ENCODE assay signal across 1 cellular context in the genomic region with DNA sequence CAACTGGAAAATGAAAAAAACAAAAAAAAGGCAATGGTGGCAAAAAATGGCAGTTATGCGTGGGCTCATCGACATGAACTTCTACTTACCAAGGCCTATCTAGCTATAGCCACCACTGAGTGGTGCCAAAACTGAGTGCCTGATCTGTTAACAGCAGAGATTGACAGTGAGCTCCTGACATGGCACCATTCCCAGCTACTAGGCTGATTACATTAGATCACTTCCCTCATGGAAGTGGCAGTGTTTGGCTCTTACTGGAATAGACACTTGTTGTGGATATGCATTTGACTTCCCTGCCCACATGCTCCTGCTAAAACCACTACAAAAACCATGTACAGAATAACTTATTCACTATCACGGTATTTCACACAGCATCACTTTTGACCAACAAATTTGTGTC.
TF ChIP-seq lines count a peak whose summit lies in the region.

No MANE protein-coding gene starts in this region.

TF ChIP-seq in H1, 55 proteins besides CTCF, POLR2A, EP300 and RAD21:
- TF ChIP-seq FOSL1 (IDR thresholded peaks at IDR 0.05; ENCODE audit: insufficient read depth, low read depth, low read length) (no peak), EGR1 (IDR thresholded peaks at IDR 0.05; ENCODE audit: borderline replicate concordance, low read depth, low read length) (no peak), SP2 (IDR thresholded peaks at IDR 0.05; ENCODE audit: low read length) (no peak), CTBP2 (IDR thresholded peaks at IDR 0.05; ENCODE audit: borderline replicate concordance, insufficient read depth, insufficient read length, low read length) (no peak), SAP30 (IDR thresholded peaks at IDR 0.05; ENCODE audit: insufficient read depth, insufficient replicate concordance, low read length) (no peak), CBX8 (IDR thresholded peaks at IDR 0.05; ENCODE audit: borderline replicate concordance, low read depth, low read length) (no peak), KDM5A (IDR thresholded peaks at IDR 0.05; ENCODE audit: low read length) (no peak), POLR2AphosphoS5 (IDR thresholded peaks at IDR 0.05; ENCODE audit: low read depth, low read length) (no peak), USF2 (IDR thresholded peaks at IDR 0.05; ENCODE audit: low read length) (no peak), TAF7 (optimal IDR thresholded peaks at IDR 0.05; ENCODE audit: borderline replicate concordance, low read depth, low read length) (no peak), EZH2 (IDR thresholded peaks at IDR 0.05; ENCODE audit: low read depth, low read length, severe bottlenecking) (no peak), MAFK (IDR thresholded peaks at IDR 0.05; ENCODE audit: low read depth, low read length) (no peak), CREB1 (IDR thresholded peaks at IDR 0.05) (no peak), NANOG (IDR thresholded peaks at IDR 0.05; ENCODE audit: insufficient read depth, low read depth, low read length, poor library complexity, severe bottlenecking) (no peak)
